ENCODE assay signal across 26 cellular contexts in genomic region chr11:103358251-103358650, GRCh38.
DNase-seq lines count a peak whose midpoint lies in the region; ATAC-seq and TF ChIP-seq lines count a peak whose summit lies in the region.
"Had no signal": no experiment of that assay in that cellular context is flagged by ENCODE, and none has a peak within 500 bp of the region (broad histone marks: within the 10 kb centered on the region; RNA-seq: fewer than 3 reads in every experiment).

No MANE protein-coding gene starts in this region.

- no peak overlapping the region for H2BK12ac ChIP-seq in mesenchymal stem cell (ENCODE audit: low read length in 2 of 2)

- H2AFZ ChIP-seq in fibroblast of lung (ENCODE audit: low read length) (no peak overlapping the region), mesenchymal stem cell (ENCODE audit: low read depth, low read length) (no peak overlapping the region)

- no peak overlapping the region for H3K9ac ChIP-seq in fibroblast of lung (ENCODE audit: insufficient read depth, low read length)
- peak overlapping the region; percentile 28 for H3K9ac ChIP-seq in mesenchymal stem cell (ENCODE audit: low read length)

- no peak overlapping the region for H3K23ac ChIP-seq in mesenchymal stem cell (ENCODE audit: low read length in 2 of 2)

- no peaks in the 10 kb centered on the region for H3K79me2 ChIP-seq in fibroblast of lung (ENCODE audit: control insufficient read depth, insufficient read depth, low read length)

- 67% methylated on average over 2 of the region's 2 CpGs for WGBS in mesenchymal stem cell

- H2AK5ac ChIP-seq in mesenchymal stem cell (ENCODE audit: low read length, severe bottlenecking) = no peak overlapping the region

- H2BK15ac ChIP-seq in mesenchymal stem cell (ENCODE audit: low read depth, poor library complexity, severe bottlenecking) = no peak overlapping the region

- no peak overlapping the region for H3K4ac ChIP-seq in mesenchymal stem cell (ENCODE audit: low read depth in 1 of 2, low read length in 2 of 2)

- DNase-seq in EH (ENCODE audit: low read depth) = peak; percentile 68
- DNase-seq in NCI-H226 = peak; percentile 26
- DNase-seq in fibroblast of lung (ENCODE audit: low read depth in 2 of 2) = peak; percentile 53 to 78
- peak; percentile 21 for DNase-seq in mesenchymal stem cell
- DNase-seq in activated T-cell treated with anti-CD3 and anti-CD28 coated beads, Interleukin-2, amount 50 U/mL, for 48 hours = no peak
- no peak for DNase-seq in NOMO-1 treated with DMSO at 0.1 percent for 48 hours (lab: John Stamatoyannopoulos, UW; ENCODE audit: unreplicated experiment)
- no peak for DNase-seq in germinal center (ENCODE audit: low spot score)
- DNase-seq: activated CD4-positive, alpha-beta T cell treated with anti-CD3 and anti-CD28 coated beads, Interleukin-2, amount 50 U/mL, for 4 hours; activated CD8-positive, alpha-beta memory T cell treated with anti-CD3 and anti-CD28 coated beads, Interleukin-2, amount 50 U/mL, for 4 hours; activated effector memory CD4-positive, alpha-beta T cell treated with Interleukin-2 at 50 U/mL for 16 hours; activated naive CD8-positive, alpha-beta T cell treated with anti-CD3 and anti-CD28 coated beads, Interleukin-2, amount 10 ng/mL, durations not matched to agents 7 days and 5 days; BE2C; DMS53; effector memory CD8-positive, alpha-beta T cell; NCI-H1105 treated with DMSO at 0.1 percent for 48 hours; NCI-H2029; NCI-H345; NCI-H774; psoas muscle; stimulated activated CD4-positive, alpha-beta T cell treated with anti-CD3 and anti-CD28 coated beads, Interleukin-1b, Interleukin-23, amount 100 ng/mL, for 48 hours; substantia nigra had no signal

- H3K27me3 ChIP-seq in fibroblast of lung (ENCODE audit: control insufficient read depth, insufficient read depth, low read length) (no peaks in the 10 kb centered on the region), mesenchymal stem cell (ENCODE audit: control insufficient read depth in 1 of 2, insufficient read depth in 1 of 2, low read length in 2 of 2) (no peaks in the 10 kb centered on the region)
- H3K27me3 ChIP-seq: BE2C, neutrophil had no signal

- H2BK120ac ChIP-seq in mesenchymal stem cell (ENCODE audit: low read depth, low read length) = no peak overlapping the region

- H3K4me2 ChIP-seq in fibroblast of lung (ENCODE audit: extremely low read depth, insufficient read depth, low read length) (no peak overlapping the region), mesenchymal stem cell (ENCODE audit: low read length, poor library complexity, severe bottlenecking) (no peak overlapping the region)

- H3K79me1 ChIP-seq in mesenchymal stem cell (replicated peaks; ENCODE audit: low read length, poor library complexity, severe bottlenecking) = no peaks in the 10 kb centered on the region

- no peak overlapping the region for H4K8ac ChIP-seq in mesenchymal stem cell (ENCODE audit: low read length)

- no peak overlapping the region for H3K18ac ChIP-seq in mesenchymal stem cell (ENCODE audit: low read depth in 1 of 2, low read length in 2 of 2)

- no peaks in the 10 kb centered on the region for H4K20me1 ChIP-seq in fibroblast of lung (ENCODE audit: control insufficient read depth, extremely low read depth, insufficient read depth, low read length)

- no peak overlapping the region for H3K4me3 ChIP-seq in fibroblast of lung (replicated peaks in 1 of 4; ENCODE audit: control extremely low read depth in 1 of 4, insufficient read depth in 1 of 4, low read depth in 3 of 4, low read length in 4 of 4)
- H3K4me3 ChIP-seq in mesenchymal stem cell (ENCODE audit: insufficient read depth in 1 of 2, low read depth in 1 of 2, low read length in 2 of 2) = no peak overlapping the region
- H3K4me3 ChIP-seq: psoas muscle, skin epidermis had no signal

- H3K27ac ChIP-seq in fibroblast of lung (ENCODE audit: insufficient read depth, low read length) (no peak overlapping the region), mesenchymal stem cell (ENCODE audit: low read length, poor library complexity, severe bottlenecking) (peak overlapping the region; percentile 51)
- H3K27ac ChIP-seq: HL-60, neutrophil, psoas muscle, skin epidermis had no signal

- H4K91ac ChIP-seq in mesenchymal stem cell (ENCODE audit: low read length) = no peak overlapping the region

- no peak for TF ChIP-seq CTCF in fibroblast of lung (conservative IDR thresholded peaks at IDR 0.05 in 1 of 2, IDR thresholded peaks at IDR 0.05 in 1 of 2; ENCODE audit: low read depth in 1 of 2, low read length in 2 of 2)

- H2BK5ac ChIP-seq in mesenchymal stem cell (ENCODE audit: low read depth, low read length, poor library complexity, severe bottlenecking) = no peak overlapping the region

- ATAC-seq in HG03439 (IDR thresholded peaks at IDR 0.05; ENCODE audit: unreplicated experiment) = no peak
- ATAC-seq: effector memory CD8-positive, alpha-beta T cell; esophagus mucosa; psoas muscle had no signal

- H3K36me3 ChIP-seq in fibroblast of lung (ENCODE audit: control insufficient read depth, insufficient read depth, low read length) (no peaks in the 10 kb centered on the region), mesenchymal stem cell (ENCODE audit: control insufficient read depth in 1 of 2, insufficient read depth in 2 of 2, low read depth in 1 of 2, low read length in 2 of 2) (peaks cover 0 to 22% of the 10 kb centered on the region in 2 experiments)
- H3K36me3 ChIP-seq: BE2C, neutrophil had no signal

- H3K4me1 ChIP-seq in fibroblast of lung (ENCODE audit: control insufficient read depth, extremely low read depth, insufficient read depth, low read length) = no peaks in the 10 kb centered on the region
- H3K4me1 ChIP-seq in mesenchymal stem cell (ENCODE audit: control insufficient read depth, insufficient read depth, low read depth, low read length) = peaks cover 3% of the 10 kb centered on the region
- H3K4me1 ChIP-seq: BE2C, psoas muscle had no signal

- no peak overlapping the region for H3K14ac ChIP-seq in mesenchymal stem cell (ENCODE audit: low read length in 2 of 2)

- H3K9me3 ChIP-seq in fibroblast of lung (ENCODE audit: control insufficient read depth, insufficient read depth, low read depth, low read length) = no peaks in the 10 kb centered on the region
- no peaks in the 10 kb centered on the region for H3K9me3 ChIP-seq in mesenchymal stem cell (ENCODE audit: control insufficient read depth, low read length)
- H3K9me3 ChIP-seq: BE2C, neutrophil, psoas muscle had no signal

Comparison
In these comparisons a context has a peak if more than half of its experiments do, and no peak if none do; other contexts are left out.
1. DNase-seq: peak in EH (single experiment), NCI-H226 (single experiment), fibroblast of lung (2 of 2) and mesenchymal stem cell (single experiment); none in activated T-cell treated with anti-CD3 and anti-CD28 coated beads, Interleukin-2, amount 50 U/mL, for 48 hours (0 of 2), NOMO-1 treated with DMSO at 0.1 percent for 48 hours (single experiment) and germinal center (single experiment).